1 cellular context compared by ENCODE assay signal in the genomic region with DNA sequence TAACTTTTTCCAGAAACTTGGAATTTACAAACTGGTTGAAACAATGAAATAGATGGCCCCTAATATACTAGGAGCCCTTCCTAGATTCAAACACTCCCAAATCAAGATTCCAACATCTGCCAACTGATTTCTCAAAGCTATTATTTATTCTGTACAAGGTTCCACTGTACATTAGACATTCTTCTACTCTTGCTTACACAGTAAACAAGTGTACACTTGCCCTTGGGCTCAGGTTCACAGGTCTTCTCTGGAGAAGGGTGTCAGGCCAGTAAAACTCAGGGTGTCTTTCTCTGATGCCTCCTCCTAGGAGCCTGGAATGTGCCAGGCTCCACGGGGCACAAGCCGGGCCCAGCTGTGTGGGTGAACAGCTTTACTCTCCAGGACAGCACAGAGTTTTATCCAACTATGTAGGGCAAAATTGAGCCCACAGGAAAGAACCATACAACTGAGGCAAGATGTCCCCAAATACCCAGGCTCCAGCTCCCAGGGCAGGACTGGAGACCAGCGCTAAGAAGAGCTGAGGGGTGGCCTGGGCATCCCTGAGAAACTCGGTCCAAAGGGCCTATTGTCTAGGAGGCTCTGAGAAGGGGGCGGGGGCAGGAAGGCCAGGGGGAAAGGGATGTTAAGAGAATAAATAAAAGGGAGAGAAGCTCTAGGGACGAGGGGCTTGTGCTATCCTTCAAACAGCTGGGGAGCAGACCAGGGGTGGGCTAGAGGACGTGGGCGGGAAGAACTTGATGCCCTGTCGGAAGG.
TF ChIP-seq lines count a peak whose summit lies in the region.

No MANE protein-coding gene starts in this region.

TF ChIP-seq in WTC11, 78 proteins besides CTCF, POLR2A, EP300 and RAD21:
- TF ChIP-seq KAT7 (CRISPR knock-in tag; IDR thresholded peaks at IDR 0.05; ENCODE audit: borderline replicate concordance) = no peak
- no peak for TF ChIP-seq GRHL2 (CRISPR knock-in tag; IDR thresholded peaks at IDR 0.05; ENCODE audit: insufficient replicate concordance, severe bottlenecking)
- TF ChIP-seq, protein P1, sequence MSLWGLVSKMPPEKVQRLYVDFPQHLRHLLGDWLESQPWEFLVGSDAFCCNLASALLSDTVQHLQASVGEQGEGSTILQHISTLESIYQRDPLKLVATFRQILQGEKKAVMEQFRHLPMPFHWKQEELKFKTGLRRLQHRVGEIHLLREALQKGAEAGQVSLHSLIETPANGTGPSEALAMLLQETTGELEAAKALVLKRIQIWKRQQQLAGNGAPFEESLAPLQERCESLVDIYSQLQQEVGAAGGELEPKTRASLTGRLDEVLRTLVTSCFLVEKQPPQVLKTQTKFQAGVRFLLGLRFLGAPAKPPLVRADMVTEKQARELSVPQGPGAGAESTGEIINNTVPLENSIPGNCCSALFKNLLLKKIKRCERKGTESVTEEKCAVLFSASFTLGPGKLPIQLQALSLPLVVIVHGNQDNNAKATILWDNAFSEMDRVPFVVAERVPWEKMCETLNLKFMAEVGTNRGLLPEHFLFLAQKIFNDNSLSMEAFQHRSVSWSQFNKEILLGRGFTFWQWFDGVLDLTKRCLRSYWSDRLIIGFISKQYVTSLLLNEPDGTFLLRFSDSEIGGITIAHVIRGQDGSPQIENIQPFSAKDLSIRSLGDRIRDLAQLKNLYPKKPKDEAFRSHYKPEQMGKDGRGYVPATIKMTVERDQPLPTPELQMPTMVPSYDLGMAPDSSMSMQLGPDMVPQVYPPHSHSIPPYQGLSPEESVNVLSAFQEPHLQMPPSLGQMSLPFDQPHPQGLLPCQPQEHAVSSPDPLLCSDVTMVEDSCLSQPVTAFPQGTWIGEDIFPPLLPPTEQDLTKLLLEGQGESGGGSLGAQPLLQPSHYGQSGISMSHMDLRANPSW (CRISPR knock-in tag; conservative IDR thresholded peaks at IDR 0.05; ENCODE audit: low read depth) = no peak
- no peak for TF ChIP-seq ZNF138 (CRISPR knock-in tag; conservative IDR thresholded peaks at IDR 0.05)
- TF ChIP-seq CREB1 (CRISPR knock-in tag; IDR thresholded peaks at IDR 0.05) = no peak
- no peak for TF ChIP-seq CREM (CRISPR knock-in tag; IDR thresholded peaks at IDR 0.05)
- TF ChIP-seq RORB (CRISPR knock-in tag; IDR thresholded peaks at IDR 0.05) = no peak
- no peak for TF ChIP-seq NFYB (CRISPR knock-in tag; conservative IDR thresholded peaks at IDR 0.05; ENCODE audit: low read depth)
- TF ChIP-seq ZNF671 (CRISPR knock-in tag; IDR thresholded peaks at IDR 0.05) = no peak
- TF ChIP-seq, protein P2, sequence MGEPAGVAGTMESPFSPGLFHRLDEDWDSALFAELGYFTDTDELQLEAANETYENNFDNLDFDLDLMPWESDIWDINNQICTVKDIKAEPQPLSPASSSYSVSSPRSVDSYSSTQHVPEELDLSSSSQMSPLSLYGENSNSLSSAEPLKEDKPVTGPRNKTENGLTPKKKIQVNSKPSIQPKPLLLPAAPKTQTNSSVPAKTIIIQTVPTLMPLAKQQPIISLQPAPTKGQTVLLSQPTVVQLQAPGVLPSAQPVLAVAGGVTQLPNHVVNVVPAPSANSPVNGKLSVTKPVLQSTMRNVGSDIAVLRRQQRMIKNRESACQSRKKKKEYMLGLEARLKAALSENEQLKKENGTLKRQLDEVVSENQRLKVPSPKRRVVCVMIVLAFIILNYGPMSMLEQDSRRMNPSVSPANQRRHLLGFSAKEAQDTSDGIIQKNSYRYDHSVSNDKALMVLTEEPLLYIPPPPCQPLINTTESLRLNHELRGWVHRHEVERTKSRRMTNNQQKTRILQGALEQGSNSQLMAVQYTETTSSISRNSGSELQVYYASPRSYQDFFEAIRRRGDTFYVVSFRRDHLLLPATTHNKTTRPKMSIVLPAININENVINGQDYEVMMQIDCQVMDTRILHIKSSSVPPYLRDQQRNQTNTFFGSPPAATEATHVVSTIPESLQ (CRISPR knock-in tag; IDR thresholded peaks at IDR 0.05) = no peak
- no peak for TF ChIP-seq ZBTB21 (CRISPR knock-in tag; IDR thresholded peaks at IDR 0.05; ENCODE audit: borderline replicate concordance)
- TF ChIP-seq FOXK1 (CRISPR knock-in tag; IDR thresholded peaks at IDR 0.05) = no peak
- TF ChIP-seq HMGA2 (CRISPR knock-in tag; IDR thresholded peaks at IDR 0.05) = no peak
- TF ChIP-seq, protein P3, sequence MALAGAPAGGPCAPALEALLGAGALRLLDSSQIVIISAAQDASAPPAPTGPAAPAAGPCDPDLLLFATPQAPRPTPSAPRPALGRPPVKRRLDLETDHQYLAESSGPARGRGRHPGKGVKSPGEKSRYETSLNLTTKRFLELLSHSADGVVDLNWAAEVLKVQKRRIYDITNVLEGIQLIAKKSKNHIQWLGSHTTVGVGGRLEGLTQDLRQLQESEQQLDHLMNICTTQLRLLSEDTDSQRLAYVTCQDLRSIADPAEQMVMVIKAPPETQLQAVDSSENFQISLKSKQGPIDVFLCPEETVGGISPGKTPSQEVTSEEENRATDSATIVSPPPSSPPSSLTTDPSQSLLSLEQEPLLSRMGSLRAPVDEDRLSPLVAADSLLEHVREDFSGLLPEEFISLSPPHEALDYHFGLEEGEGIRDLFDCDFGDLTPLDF (CRISPR knock-in tag; IDR thresholded peaks at IDR 0.05) = no peak
- no peak for TF ChIP-seq RELA (CRISPR knock-in tag; IDR thresholded peaks at IDR 0.05; ENCODE audit: borderline replicate concordance)
- no peak for TF ChIP-seq GABPB1 (CRISPR knock-in tag; IDR thresholded peaks at IDR 0.05)
TF ChIP-seq in WTC11: peak in this region for 0.
